ENCODE assay signal across 22 cellular contexts in the genomic region with DNA sequence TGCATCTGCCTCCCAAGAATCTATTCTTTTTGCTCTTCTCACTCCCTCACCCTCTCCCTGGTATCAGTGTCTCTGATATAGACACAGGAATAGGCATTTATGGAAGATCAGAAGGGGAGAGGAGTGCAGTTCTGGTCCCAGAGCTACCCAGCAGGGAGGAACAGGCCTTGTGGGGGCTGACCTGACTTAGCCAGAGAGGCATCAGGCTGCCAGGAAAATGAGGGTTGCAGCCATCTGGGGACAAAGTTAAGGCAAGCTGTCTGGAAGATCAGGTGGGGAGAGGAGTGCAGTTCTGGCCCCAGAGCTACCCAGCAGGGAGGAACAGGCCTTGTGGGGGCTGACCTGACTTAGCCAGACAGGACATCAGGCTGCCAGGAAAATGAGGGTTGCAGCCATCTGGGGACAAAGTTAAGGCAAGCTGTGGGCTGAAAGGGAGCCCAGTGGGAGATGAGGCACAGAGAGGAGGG.
A peak's percentile ranks its signal among the peaks of the same experiment; 100 is the strongest.
DNase-seq lines count a peak whose midpoint lies in the region; ATAC-seq and TF ChIP-seq lines count a peak whose summit lies in the region.
"Had no signal": no experiment of that assay in that cellular context is flagged by ENCODE, and none has a peak within 500 bp of the region (broad histone marks: within the 10 kb centered on the region; RNA-seq: fewer than 3 reads in every experiment).

No MANE protein-coding gene starts in this region.

- H3K79me2 ChIP-seq in GM23338 (replicated peaks; ENCODE audit: insufficient read depth): no peaks in the 10 kb centered on the region

- H3K36me3 Mint-ChIP-seq in GM23338 (ENCODE audit: low read depth) (no peaks in the 10 kb centered on the region), brain (no peaks in the 10 kb centered on the region)

- ATAC-seq in GM23338 (no peak; the same call in 1 of the 3 replicates), GM19324 (IDR thresholded peaks at IDR 0.05; ENCODE audit: low FRiP score, unreplicated experiment) (no peak), HG02798 (IDR thresholded peaks at IDR 0.05; ENCODE audit: poor library complexity, unreplicated experiment) (no peak), GM18511 (IDR thresholded peaks at IDR 0.05; ENCODE audit: unreplicated experiment) (no peak)
- ATAC-seq: left colon, mucosa of descending colon had no signal

- H3K27ac Mint-ChIP-seq in GM23338 (peak overlapping the region; percentile 6; the same call in 1 of the 2 replicates), brain (peak overlapping the region in 4 of 5 experiments; percentile 44 to 72 (median 62))
- H3K27ac Mint-ChIP-seq: HFFc6 had no signal

- H3K4me2 ChIP-seq in BLaER1 (peak overlapping the region; percentile 55), GM23338 (no peak overlapping the region)

- TF ChIP-seq CTCF in GM23338 (conservative IDR thresholded peaks at IDR 0.05; ENCODE audit: low read depth in 2 of 2): no peak
- TF ChIP-seq CTCF in brain (conservative IDR thresholded peaks at IDR 0.05): no peak
- TF ChIP-seq CTCF in neutrophil (IDR thresholded peaks at IDR 0.05): no peak

- peaks cover 2% of the 10 kb centered on the region; the same call in 2 of the 3 replicates for H3K9me3 Mint-ChIP-seq in GM23338
- peaks cover 0 to 12% (median 3%) of the 10 kb centered on the region in 5 experiments for H3K9me3 Mint-ChIP-seq in brain

- no peaks in the 10 kb centered on the region for H3K9me2 ChIP-seq in GM23338 (ENCODE audit: insufficient read depth)

- no peaks in the 10 kb centered on the region for H4K20me1 ChIP-seq in BLaER1
- no peaks in the 10 kb centered on the region for H4K20me1 ChIP-seq in GM23338 (replicated peaks; ENCODE audit: insufficient read depth)

- H3K27ac ChIP-seq in BLaER1 (peak overlapping the region; percentile 50; the same call in 1 of the 2 replicates), GM23338 (ENCODE audit: low read depth) (no peak overlapping the region), neutrophil (peak overlapping the region; percentile 68)
- H3K27ac ChIP-seq: ovary, skin epidermis, suprapubic skin had no signal

- no peak overlapping the region for H3K4me3 Mint-ChIP-seq in GM23338
- H3K4me3 Mint-ChIP-seq in brain: peak overlapping the region in 1 of 5 experiments; percentile 18
- H3K4me3 Mint-ChIP-seq: HFFc6 had no signal

- H3K4me1 Mint-ChIP-seq in GM23338 (peaks cover 17% of the 10 kb centered on the region), brain (peaks cover 34% of the 10 kb centered on the region)

- H3K9ac ChIP-seq in BLaER1: no peak overlapping the region

- no peak overlapping the region for H3K4me3 ChIP-seq in BLaER1
- no peak overlapping the region for H3K4me3 ChIP-seq in GM23338
- H3K4me3 ChIP-seq in neutrophil (ENCODE audit: low read depth in 1 of 2, low read length in 1 of 2): no peak overlapping the region
- H3K4me3 ChIP-seq: mucosa of descending colon, ovary, skin epidermis, suprapubic skin had no signal

- no peaks in the 10 kb centered on the region for H3F3A ChIP-seq in GM23338 (replicated peaks; ENCODE audit: low read depth)

- no peak for DNase-seq in GM23338 (ENCODE audit: low spot score)
- DNase-seq in epidermal melanocyte (ENCODE audit: insufficient read length, low spot score): no peak
- DNase-seq: activated CD4-positive, alpha-beta T cell treated with anti-CD3 and anti-CD28 coated beads for 48 hours; activated naive CD4-positive, alpha-beta T cell; foreskin melanocyte; HFFc6; left colon; mucosa of descending colon; NCI-H187; OCI-M1; ovary; SIG-M5; stimulated activated CD4-positive, alpha-beta T cell treated with anti-CD3 and anti-CD28 coated beads, Interleukin-4, amount 100 ng/mL, for 24 hours; T-helper 9 cell had no signal

- peaks cover 42% of the 10 kb centered on the region for H3K4me1 ChIP-seq in BLaER1
- H3K4me1 ChIP-seq in GM23338 (ENCODE audit: insufficient read depth): peaks cover 12% of the 10 kb centered on the region; the same call in 1 of the 2 replicates
- H3K4me1 ChIP-seq in neutrophil (ENCODE audit: control insufficient read depth in 1 of 2, insufficient read depth in 1 of 2, low read depth in 1 of 2, low read length in 1 of 2): peaks cover 20 to 27% of the 10 kb centered on the region in 2 experiments
- H3K4me1 ChIP-seq: suprapubic skin had no signal

- H3K27me3 Mint-ChIP-seq in GM23338 (ENCODE audit: insufficient read depth, low read depth, poor library complexity) (peaks cover 6% of the 10 kb centered on the region), brain (peaks cover 8% of the 10 kb centered on the region)

- peak overlapping the region; percentile 86; the same call in 1 of the 2 replicates for H2AFZ ChIP-seq in GM23338

- no peaks in the 10 kb centered on the region for H3K36me3 ChIP-seq in BLaER1
- H3K36me3 ChIP-seq in GM23338 (ENCODE audit: insufficient read depth): no peaks in the 10 kb centered on the region
- no peaks in the 10 kb centered on the region for H3K36me3 ChIP-seq in neutrophil
- H3K36me3 ChIP-seq: ovary, suprapubic skin had no signal

- no peaks in the 10 kb centered on the region for H3K9me3 ChIP-seq in BLaER1
- H3K9me3 ChIP-seq in neutrophil: no peaks in the 10 kb centered on the region
- H3K9me3 ChIP-seq: mucosa of descending colon, ovary, suprapubic skin had no signal

- H3K27me3 ChIP-seq in BLaER1 (no peaks in the 10 kb centered on the region), GM23338 (ENCODE audit: insufficient read depth) (no peaks in the 10 kb centered on the region), neutrophil (no peaks in the 10 kb centered on the region)
- H3K27me3 ChIP-seq: ovary, suprapubic skin had no signal

TF ChIP-seq in GM23338, 12 proteins besides CTCF, POLR2A, EP300 and RAD21:
- TF ChIP-seq, protein P1, sequence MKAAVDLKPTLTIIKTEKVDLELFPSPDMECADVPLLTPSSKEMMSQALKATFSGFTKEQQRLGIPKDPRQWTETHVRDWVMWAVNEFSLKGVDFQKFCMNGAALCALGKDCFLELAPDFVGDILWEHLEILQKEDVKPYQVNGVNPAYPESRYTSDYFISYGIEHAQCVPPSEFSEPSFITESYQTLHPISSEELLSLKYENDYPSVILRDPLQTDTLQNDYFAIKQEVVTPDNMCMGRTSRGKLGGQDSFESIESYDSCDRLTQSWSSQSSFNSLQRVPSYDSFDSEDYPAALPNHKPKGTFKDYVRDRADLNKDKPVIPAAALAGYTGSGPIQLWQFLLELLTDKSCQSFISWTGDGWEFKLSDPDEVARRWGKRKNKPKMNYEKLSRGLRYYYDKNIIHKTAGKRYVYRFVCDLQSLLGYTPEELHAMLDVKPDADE (IDR thresholded peaks at IDR 0.05): no peak
TF ChIP-seq in GM23338: peak in this region for 0.
